Comparison of ENCODE assay signal across 8 cellular contexts in the genomic region with DNA sequence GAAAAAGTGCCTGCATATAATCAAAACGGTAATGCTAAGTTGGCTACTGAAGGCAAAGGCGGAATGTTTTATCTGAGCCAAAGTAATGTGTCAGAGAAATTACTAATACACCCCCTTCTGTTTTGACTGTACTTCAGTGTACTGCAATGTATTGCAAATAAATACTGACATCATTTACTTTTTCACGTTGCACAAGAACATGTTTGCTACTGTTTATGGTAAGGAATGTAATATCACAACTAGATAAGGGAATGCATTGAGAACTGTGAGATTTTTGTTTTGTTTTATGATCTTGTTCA. TPM values are rescaled to one million over a fixed set of nuclear protein-coding genes. Genes with fewer than 3 reads are reported as not detected.
DNase-seq lines count a peak whose midpoint lies in the region; ATAC-seq and TF ChIP-seq lines count a peak whose summit lies in the region.

No MANE protein-coding gene starts in this region.

- H3K27me3 ChIP-seq in PC-9 (ENCODE audit: insufficient read depth, low read depth) (peaks cover 32% of the 10 kb centered on the region), endocrine pancreas (ENCODE audit: control insufficient read depth, insufficient read depth, low read length) (no peaks in the 10 kb centered on the region), neutrophil (peaks cover 16% of the 10 kb centered on the region)

- peak overlapping the region; percentile 53 for H3K27ac ChIP-seq in PC-9
- peak overlapping the region; percentile 92 for H3K27ac ChIP-seq in neutrophil

- ATAC-seq in GM18858 (IDR thresholded peaks at IDR 0.05; ENCODE audit: unreplicated experiment) = peak; percentile 2
- ATAC-seq in HG02588 (IDR thresholded peaks at IDR 0.05; ENCODE audit: unreplicated experiment) = no peak

- H3K9ac ChIP-seq in endocrine pancreas (ENCODE audit: control insufficient read depth, insufficient read depth, low read length) = peak overlapping the region; percentile 15

- no TSS peak for BruUV-seq in PC-9 (replicated peaks; lab: Mats Ljungman, UMichigan)

- H3K79me2 ChIP-seq in PC-9 (ENCODE audit: low read depth) = peaks cover 5% of the 10 kb centered on the region

- peak overlapping the region; percentile 92 for H3K4me3 ChIP-seq in PC-9
- peak overlapping the region; percentile 94 for H3K4me3 ChIP-seq in endocrine pancreas (ENCODE audit: control insufficient read depth, insufficient read depth, low read length)
- peak overlapping the region; percentile 85 to 100 for H3K4me3 ChIP-seq in neutrophil (ENCODE audit: low read depth in 1 of 2, low read length in 1 of 2)

- no peaks in the 10 kb centered on the region for H3K9me3 ChIP-seq in PC-9 (ENCODE audit: insufficient read depth, low read depth)
- no peaks in the 10 kb centered on the region for H3K9me3 ChIP-seq in endocrine pancreas (ENCODE audit: control insufficient read depth, low read length)
- H3K9me3 ChIP-seq in neutrophil = no peaks in the 10 kb centered on the region

- CTCF ChIA-PET in PC-9 (lab: Charles Lee) = no interaction called here

- H3K4me2 ChIP-seq in PC-9 = peak overlapping the region; percentile 94

- DNase-seq in PC-9 (peak in 1 of 2 experiments; percentile 81), NCI-H1694 (lab: John Stamatoyannopoulos, UW) (no peak), DMS153 (lab: John Stamatoyannopoulos, UW) (no peak), cerebellar nuclear complex (lab: John Stamatoyannopoulos, UW) (no peak)

- POLR2A ChIA-PET in PC-9 (lab: Charles Lee; ENCODE audit: unreplicated experiment) = interaction anchor here (1.1 kb wide), 1 partner anchor 20 kb away, joined by 3 read pairs; no protein-coding TSS in a partner anchor

- intact Hi-C loops in PC-9 (cut with micrococcal nuclease; ENCODE audit: unreplicated experiment) = loop anchor here (5.0 kb wide), 1 partner anchor 195 kb away; no protein-coding TSS in a partner anchor

- TF ChIP-seq CTCF in PC-9 (conservative IDR thresholded peaks at IDR 0.05) (no peak), neutrophil (IDR thresholded peaks at IDR 0.05) (no peak)

- H3F3A ChIP-seq in PC-9 (ENCODE audit: insufficient read depth, low read depth) = peaks cover 24% of the 10 kb centered on the region; the same call in 1 of the 2 replicates

- H3K36me3 ChIP-seq in PC-9 (ENCODE audit: low read depth) = no peaks in the 10 kb centered on the region
- no peaks in the 10 kb centered on the region for H3K36me3 ChIP-seq in endocrine pancreas (ENCODE audit: control insufficient read depth, insufficient read depth, low read length)
- no peaks in the 10 kb centered on the region for H3K36me3 ChIP-seq in neutrophil

- no peaks in the 10 kb centered on the region for H3K9me2 ChIP-seq in PC-9 (ENCODE audit: insufficient read depth)

- H2AFZ ChIP-seq in PC-9 = peak overlapping the region; percentile 89

- no peaks in the 10 kb centered on the region for H4K20me1 ChIP-seq in PC-9 (ENCODE audit: insufficient read depth)

- H3K4me1 ChIP-seq in PC-9 (replicated peaks; ENCODE audit: insufficient read depth) = peaks cover 31% of the 10 kb centered on the region
- peaks cover 15% of the 10 kb centered on the region for H3K4me1 ChIP-seq in endocrine pancreas (ENCODE audit: control insufficient read depth, insufficient read depth, low read length)
- H3K4me1 ChIP-seq in neutrophil (ENCODE audit: control insufficient read depth in 1 of 2, insufficient read depth in 1 of 2, low read depth in 1 of 2, low read length in 1 of 2) = peaks cover 43 to 45% of the 10 kb centered on the region in 2 experiments

RNA-seq across cellular contexts. Expression of a gene that starts 0.8 kb away (rescaled TPM):
- 15.7 and 19.8 TPM in 2 replicates for total RNA-seq in PC-9 (2021)
